1 cellular context compared by ENCODE assay signal in genomic region chr1:75724472-75725022, GRCh38.
TF ChIP-seq lines count a peak whose summit lies in the region.

ACADM (plus strand) TSS chr1:75724709; CDS start chr1:75724788, 79 bp downstream.

TF ChIP-seq in HEK293, 187 proteins besides CTCF, POLR2A, EP300 and RAD21 (continued from another document and continues in another):
- TF ChIP-seq REST (tag by site-specific recombination; IDR thresholded peaks at IDR 0.05) (no peak), KLF17 (tag by site-specific recombination; IDR thresholded peaks at IDR 0.05) (no peak; the same call in none of the 2 replicates), ZNF423 (tag by site-specific recombination; IDR thresholded peaks at IDR 0.05) (0 out of 2 replicates have a peak, but pooled peaks have one; percentile 42), ZFP69B (tag by site-specific recombination; IDR thresholded peaks at IDR 0.05) (no peak; the same call in none of the 2 replicates), GFI1B (tag by site-specific recombination; IDR thresholded peaks at IDR 0.05) (no peak), ZNF37A (tag by site-specific recombination; IDR thresholded peaks at IDR 0.05) (no peak), PRDM2 (tag by site-specific recombination; IDR thresholded peaks at IDR 0.05; ENCODE audit: borderline replicate concordance) (no peak), ZFHX2 (tag by site-specific recombination; conservative IDR thresholded peaks at IDR 0.05) (peak; percentile 97), REPIN1 (tag by site-specific recombination; IDR thresholded peaks at IDR 0.05; ENCODE audit: low read depth) (no peak), ZNF624 (tag by site-specific recombination; IDR thresholded peaks at IDR 0.05) (no peak), ZNF202 (tag by site-specific recombination; IDR thresholded peaks at IDR 0.05; ENCODE audit: borderline replicate concordance) (no peak), ZBTB11 (tag by site-specific recombination; conservative IDR thresholded peaks at IDR 0.05; ENCODE audit: low read depth) (peak; percentile 44), ZNF639 (tag by site-specific recombination; IDR thresholded peaks at IDR 0.05) (peak; percentile 24; the same call in 1 of the 2 replicates), MEIS1 (CRISPR knock-in tag; IDR thresholded peaks at IDR 0.05; ENCODE audit: borderline replicate concordance) (no peak), ZNF473 (tag by site-specific recombination; IDR thresholded peaks at IDR 0.05) (no peak), GLI4 (tag by site-specific recombination; IDR thresholded peaks at IDR 0.05) (no peak), ZNF169 (tag by site-specific recombination; IDR thresholded peaks at IDR 0.05) (no peak), YY1 (tag by site-specific recombination; IDR thresholded peaks at IDR 0.05) (peak; percentile 61; the same call in 1 of the 2 replicates), ZEB2 (tag by site-specific recombination; IDR thresholded peaks at IDR 0.05) (peak; percentile 78), ZSCAN4 (tag by site-specific recombination; IDR thresholded peaks at IDR 0.05) (0 out of 2 replicates have a peak, but pooled peaks have one; percentile 27), PRDM1 (tag by site-specific recombination; IDR thresholded peaks at IDR 0.05) (no peak), ZNF146 (tag by site-specific recombination; IDR thresholded peaks at IDR 0.05) (no peak), ZNF555 (tag by site-specific recombination; conservative IDR thresholded peaks at IDR 0.05) (no peak), ZBTB26 (tag by site-specific recombination; optimal IDR thresholded peaks at IDR 0.05) (peak; percentile 46), ZNF132 (tag by site-specific recombination; IDR thresholded peaks at IDR 0.05; ENCODE audit: borderline replicate concordance) (no peak), ZNF2 (tag by site-specific recombination; IDR thresholded peaks at IDR 0.05) (peak; percentile 79), ZNF398 (tag by site-specific recombination; IDR thresholded peaks at IDR 0.05) (peak; percentile 56; the same call in 1 of the 2 replicates), PRDM10 (tag by site-specific recombination; IDR thresholded peaks at IDR 0.05) (peak; percentile 88), ZNF48 (tag by site-specific recombination; IDR thresholded peaks at IDR 0.05) (no peak), ZNF302 (tag by site-specific recombination; IDR thresholded peaks at IDR 0.05; ENCODE audit: low read depth) (no peak), ZNF560 (tag by site-specific recombination; IDR thresholded peaks at IDR 0.05; ENCODE audit: borderline replicate concordance) (no peak)
